Comparison of ENCODE assay signal across 9 cellular contexts in the genomic region with DNA sequence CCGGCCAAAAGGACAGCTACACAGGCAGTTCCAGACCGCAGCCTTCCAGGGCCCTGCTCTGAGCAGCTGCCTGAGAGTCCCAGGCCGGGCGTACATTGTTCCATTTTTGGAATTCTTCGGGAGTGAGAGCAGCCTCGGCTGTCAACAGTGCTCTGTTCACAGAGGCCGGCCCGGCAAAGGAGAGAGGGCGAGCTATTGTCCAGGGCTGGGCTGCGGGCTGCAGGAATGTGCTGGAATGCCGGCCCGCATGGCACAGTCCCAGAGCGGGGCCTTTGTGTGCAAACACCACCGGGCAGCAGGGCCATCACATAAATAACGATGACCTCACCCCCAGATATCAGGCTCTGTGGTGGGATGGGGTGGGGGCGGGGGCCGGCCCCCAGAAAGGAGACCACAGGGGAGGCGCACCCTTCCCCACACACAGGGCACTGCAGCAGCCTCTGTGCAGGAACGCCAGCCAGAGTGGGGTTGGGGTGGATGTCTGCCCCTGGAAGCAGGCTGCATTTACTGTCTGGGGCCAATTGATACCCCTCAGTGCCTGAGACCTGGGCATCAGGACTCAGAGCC. TPM values are rescaled to one million over a fixed set of nuclear protein-coding genes. Genes with fewer than 3 reads are reported as not detected.
DNase-seq lines count a peak whose midpoint lies in the region; ATAC-seq and TF ChIP-seq lines count a peak whose summit lies in the region.
"Had no signal": no experiment of that assay in that cellular context is flagged by ENCODE, and none has a peak within 500 bp of the region (broad histone marks: within the 10 kb centered on the region; RNA-seq: fewer than 3 reads in every experiment).

No MANE protein-coding gene starts in this region.

- H3K9ac ChIP-seq in adipocyte (ENCODE audit: low read length) = no peak overlapping the region

- H3K36me3 ChIP-seq in adipocyte (ENCODE audit: control insufficient read depth, insufficient read depth, low read length, severe bottlenecking) = no peaks in the 10 kb centered on the region
- H3K36me3 ChIP-seq in cardiac muscle cell = no peaks in the 10 kb centered on the region
- no peaks in the 10 kb centered on the region for H3K36me3 ChIP-seq in prostate gland

- TF ChIP-seq CTCF in cardiac muscle cell (IDR thresholded peaks at IDR 0.05; ENCODE audit: low read depth, low read length) = no peak
- TF ChIP-seq CTCF in prostate gland (IDR thresholded peaks at IDR 0.05) = no peak

- no peak for TF ChIP-seq POLR2A in prostate gland (IDR thresholded peaks at IDR 0.05)

- H3K27ac ChIP-seq in cardiac muscle cell = peak overlapping the region; percentile 98
- peak overlapping the region; percentile 49 to 53 for H3K27ac ChIP-seq in prostate gland

- DNase-seq in EH (ENCODE audit: low read depth) (peak; percentile 99), adipocyte (ENCODE audit: low read depth) (peak; percentile 97), cardiac muscle cell (ENCODE audit: low read depth in 1 of 2, low spot score in 1 of 2) (peak; percentile 92 to 98), prostate gland (ENCODE audit: low spot score) (peak; percentile 35)
- DNase-seq in activated CD4-positive, alpha-beta T cell treated with anti-CD3 and anti-CD28 coated beads for 4 hours = no peak
- DNase-seq: activated naive CD8-positive, alpha-beta T cell treated with anti-CD3 and anti-CD28 coated beads, Interleukin-2, amount 10 ng/mL, durations not matched to agents 7 days and 5 days had no signal

- no peaks in the 10 kb centered on the region for H3K27me3 ChIP-seq in adipocyte (replicated peaks; ENCODE audit: control insufficient read depth, insufficient read depth, low read length)
- no peaks in the 10 kb centered on the region for H3K27me3 ChIP-seq in cardiac muscle cell
- no peaks in the 10 kb centered on the region for H3K27me3 ChIP-seq in prostate gland (replicated peaks; ENCODE audit: insufficient read depth)

- WGBS in prostate gland = 28% methylated on average over 19 of the region's 19 CpGs

- H3K4me3 ChIP-seq in adipocyte (ENCODE audit: low read length) (no peak overlapping the region), cardiac muscle cell (no peak overlapping the region), prostate gland (no peak overlapping the region)

- ATAC-seq in GM21717 (IDR thresholded peaks at IDR 0.05; ENCODE audit: unreplicated experiment) (no peak), HG02610 (IDR thresholded peaks at IDR 0.05; ENCODE audit: unreplicated experiment) (no peak), GM18909 (IDR thresholded peaks at IDR 0.05; ENCODE audit: poor library complexity, unreplicated experiment) (no peak)

- H3K9me3 ChIP-seq in adipocyte (ENCODE audit: control insufficient read depth, low read length) (no peaks in the 10 kb centered on the region), cardiac muscle cell (ENCODE audit: low read depth) (no peaks in the 10 kb centered on the region), prostate gland (no peaks in the 10 kb centered on the region)

- intact Hi-C loops in prostate gland (cut with DNase I) = loop anchor here (10.0 kb wide), 1 partner anchor 137 kb away; no protein-coding TSS in a partner anchor

- peaks cover 13% of the 10 kb centered on the region for H3K4me1 ChIP-seq in adipocyte (ENCODE audit: control insufficient read depth, insufficient read depth, low read length)
- H3K4me1 ChIP-seq in cardiac muscle cell (ENCODE audit: low read depth) = peaks cover 22% of the 10 kb centered on the region
- peaks cover 3% of the 10 kb centered on the region for H3K4me1 ChIP-seq in prostate gland (replicated peaks)

RNA-seq across cellular contexts. Expression of a gene that starts 15.8 kb away (rescaled TPM):
- total RNA-seq in cardiac muscle cell (0.88 and 1.6 TPM in 2 replicates), prostate gland (not detected)
- polyA plus RNA-seq in cardiac muscle cell = 1.1 and 1.5 TPM in 2 replicates
- total RNA-seq: activated naive CD8-positive, alpha-beta T cell treated with anti-CD3 and anti-CD28 coated beads, Interleukin-2, amount 10 ng/mL, durations not matched to agents 7 days and 5 days had no signal

Comparison
In these comparisons a context has a peak if more than half of its experiments do, and no peak if none do; other contexts are left out.
1. DNase-seq: peak in EH (single experiment), adipocyte (single experiment), cardiac muscle cell (2 of 2) and prostate gland (single experiment); none in activated CD4-positive, alpha-beta T cell treated with anti-CD3 and anti-CD28 coated beads for 4 hours (0 of 2).